8 cellular contexts compared by ENCODE assay signal in genomic region chr15:98548172-98548971, GRCh38.
DNase-seq lines count a peak whose midpoint lies in the region; ATAC-seq and TF ChIP-seq lines count a peak whose summit lies in the region.

No MANE protein-coding gene starts in this region.

- H3K27me3 Mint-ChIP-seq in effector memory CD8-positive, alpha-beta T cell: peaks cover 52 to 72% of the 10 kb centered on the region in 2 donors

- H3K27ac ChIP-seq in 22Rv1 (no peak overlapping the region), lung (ENCODE audit: low read depth in 1 of 2, low read length in 1 of 2) (peak overlapping the region; percentile 60 to 81)

- no peaks in the 10 kb centered on the region for H3K9me3 ChIP-seq in lung (ENCODE audit: control insufficient read depth in 2 of 2, insufficient read depth in 1 of 2, low read length in 1 of 2)

- peak; percentile 42 to 48 for DNase-seq in activated CD4-positive, alpha-beta T cell treated with anti-CD3 and anti-CD28 coated beads, Interleukin-2, amount 50 U/mL, for 4 hours
- DNase-seq in effector memory CD8-positive, alpha-beta T cell: no peak
- DNase-seq in lung (ENCODE audit: low spot score): peak; percentile 72
- peak; percentile 41 to 63 for DNase-seq in stimulated activated CD4-positive, alpha-beta T cell treated with anti-CD3 and anti-CD28 coated beads, Interleukin-4, amount 100 ng/mL, for 4 hours
- DNase-seq in NCI-H446 (lab: John Stamatoyannopoulos, UW): no peak

- ATAC-seq in HG02759 (IDR thresholded peaks at IDR 0.05; ENCODE audit: unreplicated experiment): peak; percentile 47
- ATAC-seq in effector memory CD8-positive, alpha-beta T cell (replicated peaks): peak; percentile 24
- ATAC-seq in lung (ENCODE audit: insufficient read depth, low FRiP score): peak; percentile 86
- ATAC-seq in HG02798 (IDR thresholded peaks at IDR 0.05; ENCODE audit: poor library complexity, unreplicated experiment): no peak

- peak overlapping the region; percentile 20 for H3K4me3 ChIP-seq in lung

- H3K27me3 ChIP-seq in lung (ENCODE audit: control insufficient read depth, insufficient read depth): no peaks in the 10 kb centered on the region

- no peaks in the 10 kb centered on the region for H3K36me3 ChIP-seq in lung (ENCODE audit: control insufficient read depth in 2 of 2, insufficient read depth in 2 of 2, low read length in 2 of 2)

- H3K4me1 Mint-ChIP-seq in effector memory CD8-positive, alpha-beta T cell (ENCODE audit: low read depth in 2 of 2): peaks cover 4 to 7% of the 10 kb centered on the region in 2 donors

- H3K4me1 ChIP-seq in lung (ENCODE audit: control insufficient read depth in 2 of 2, insufficient read depth in 2 of 2, low read length in 2 of 2): peaks cover 0 to 7% of the 10 kb centered on the region in 2 donors

- 0 out of 2 replicates have a peak, but pooled peaks have one; percentile 6 for TF ChIP-seq CTCF in 22Rv1 (IDR thresholded peaks at IDR 0.05)
- no peak for TF ChIP-seq CTCF in lung (IDR thresholded peaks at IDR 0.05; ENCODE audit: control extremely low read depth, extremely low read depth)

- H3K4me3 Mint-ChIP-seq in effector memory CD8-positive, alpha-beta T cell: peak overlapping the region; percentile 37 to 69

- WGBS in lung, 2 donors: 1% methylated on average over 63 of the region's 63 CpGs

- peaks cover 0 to 3% of the 10 kb centered on the region in 2 donors for H3K9me3 Mint-ChIP-seq in effector memory CD8-positive, alpha-beta T cell

- no peak overlapping the region for H3K27ac Mint-ChIP-seq in effector memory CD8-positive, alpha-beta T cell

- peaks cover 3% of the 10 kb centered on the region for H3K36me3 Mint-ChIP-seq in effector memory CD8-positive, alpha-beta T cell (ENCODE audit: insufficient read depth)

Comparison
In these comparisons a context has a peak if more than half of its experiments do, and no peak if none do; other contexts are left out.
1. DNase-seq: peak in activated CD4-positive, alpha-beta T cell treated with anti-CD3 and anti-CD28 coated beads, Interleukin-2, amount 50 U/mL, for 4 hours (2 of 2), lung (single experiment) and stimulated activated CD4-positive, alpha-beta T cell treated with anti-CD3 and anti-CD28 coated beads, Interleukin-4, amount 100 ng/mL, for 4 hours (2 of 2); none in effector memory CD8-positive, alpha-beta T cell (0 of 3) and NCI-H446 (0 of 2).